ENCODE assay signal across 8 cellular contexts in genomic region chr5:140546851-140547507, GRCh38.
DNase-seq lines count a peak whose midpoint lies in the region; TF ChIP-seq lines count a peak whose summit lies in the region.

No MANE protein-coding gene starts in this region.

- H3K79me2 ChIP-seq in ACC112 (ENCODE audit: control insufficient read depth, insufficient read depth, low read length, unreplicated experiment), result peaks cover 3% of the 10 kb centered on the region

- H3K27ac ChIP-seq in ACC112 (ENCODE audit: low read depth, low read length) (peak overlapping the region; percentile 42), HUES6 (ENCODE audit: low read depth, low read length) (no peak overlapping the region), coronary artery (peak overlapping the region; percentile 99), muscle layer of duodenum (ENCODE audit: low read length) (peak overlapping the region; percentile 94)

- H3K27me3 ChIP-seq in ACC112 (ENCODE audit: insufficient read depth, low read length) (no peaks in the 10 kb centered on the region), HUES6 (ENCODE audit: control insufficient read depth, insufficient read depth, low read length) (no peaks in the 10 kb centered on the region), muscle layer of duodenum (ENCODE audit: low read depth, low read length) (no peaks in the 10 kb centered on the region)

- no peak overlapping the region for H2AFZ ChIP-seq in ACC112 (ENCODE audit: low read length, unreplicated experiment)

- H3K9me3 ChIP-seq in HUES6 (ENCODE audit: control insufficient read depth, insufficient read depth, low read depth, low read length), result no peaks in the 10 kb centered on the region
- H3K9me3 ChIP-seq in muscle layer of duodenum (ENCODE audit: control insufficient read depth in 1 of 2, low read length in 2 of 2), result no peaks in the 10 kb centered on the region

- H3K4me1 ChIP-seq in ACC112 (ENCODE audit: control insufficient read depth, insufficient read depth, low read length, unreplicated experiment) (peaks cover 32% of the 10 kb centered on the region), HUES6 (ENCODE audit: control insufficient read depth, insufficient read depth, low read length) (peaks cover 23% of the 10 kb centered on the region), muscle layer of duodenum (ENCODE audit: control insufficient read depth in 1 of 2, insufficient read depth in 2 of 2, low read length in 2 of 2) (peaks cover 30 to 34% of the 10 kb centered on the region in 2 donors)

- DNase-seq in coronary artery (ENCODE audit: low spot score) (no peak), midbrain (lab: John Stamatoyannopoulos, UW) (no peak), germinal center (ENCODE audit: low spot score) (no peak), T-helper 9 cell (no peak)
- no peak for DNase-seq in stimulated activated CD8-positive, alpha-beta memory T cell treated with anti-CD3 and anti-CD28 coated beads, Interleukin-4, amount 100 ng/mL, for 48 hours

- H3K4me3 ChIP-seq in ACC112 (ENCODE audit: low read depth, low read length) (peak overlapping the region; percentile 74), HUES6 (ENCODE audit: low read depth, low read length) (peak overlapping the region; percentile 64), coronary artery (peak overlapping the region; percentile 88), muscle layer of duodenum (ENCODE audit: low read depth in 1 of 2, low read length in 2 of 2) (peak overlapping the region in 1 of 2 donors; percentile 65)

- peak overlapping the region; percentile 63 for H3K9ac ChIP-seq in HUES6 (ENCODE audit: low read length)

- TF ChIP-seq CTCF in coronary artery (IDR thresholded peaks at IDR 0.05), result no peak

- H3K36me3 ChIP-seq in ACC112 (ENCODE audit: insufficient read depth, low read length) (peaks cover 6% of the 10 kb centered on the region; the same call in 1 of the 2 replicates), HUES6 (ENCODE audit: control insufficient read depth, insufficient read depth, low read length) (peaks cover 49% of the 10 kb centered on the region), muscle layer of duodenum (ENCODE audit: control insufficient read depth in 1 of 2, insufficient read depth in 2 of 2, low read length in 2 of 2) (peaks cover 32 to 55% of the 10 kb centered on the region in 2 donors)
